Comparison of ENCODE assay signal across 8 cellular contexts in genomic region chr17:40112191-40112590, GRCh38. TPM values are rescaled to one million over a fixed set of nuclear protein-coding genes. Genes with fewer than 3 reads are reported as not detected.
A peak's percentile ranks its signal among the peaks of the same experiment; 100 is the strongest.
DNase-seq lines count a peak whose midpoint lies in the region; ATAC-seq and TF ChIP-seq lines count a peak whose summit lies in the region.

No MANE protein-coding gene starts in this region.

- TF ChIP-seq CTCF in RWPE1 (conservative IDR thresholded peaks at IDR 0.05; ENCODE audit: low read depth) (no peak), progenitor cell of endocrine pancreas (IDR thresholded peaks at IDR 0.05; ENCODE audit: unreplicated experiment) (no peak), GM20000 (IDR thresholded peaks at IDR 0.05; ENCODE audit: extremely low read depth, missing control alignments) (no peak)

- DNase-seq in CD4-positive, alpha-beta memory T cell = no peak
- DNase-seq in RWPE1 (ENCODE audit: low spot score) (no peak), epithelial cell of prostate (ENCODE audit: low read depth, low spot score) (no peak), progenitor cell of endocrine pancreas (ENCODE audit: low spot score, unreplicated experiment) (no peak), T1000 (lab: John Stamatoyannopoulos, UW) (no peak), GM20000 (ENCODE audit: low spot score) (no peak), anterior cingulate cortex (lab: John Stamatoyannopoulos, UW) (no peak)

- intact Hi-C loops in CD4-positive, alpha-beta memory T cell (cut with micrococcal nuclease) = no loop called here

- H3K4me3 ChIP-seq in CD4-positive, alpha-beta memory T cell (ENCODE audit: low read length in 2 of 2) = no peak overlapping the region

- H3K4me1 Mint-ChIP-seq in CD4-positive, alpha-beta memory T cell = peaks cover 51 to 67% (median 61%) of the 10 kb centered on the region in 4 donors
- peaks cover 60% of the 10 kb centered on the region for H3K4me1 Mint-ChIP-seq in progenitor cell of endocrine pancreas (ENCODE audit: low read depth)

- H3K4me3 Mint-ChIP-seq in CD4-positive, alpha-beta memory T cell = peak overlapping the region in 5 of 8 donors; percentile 13 to 88 (median 81)
- no peak overlapping the region for H3K4me3 Mint-ChIP-seq in progenitor cell of endocrine pancreas (ENCODE audit: low read depth)

- H3K27me3 ChIP-seq in CD4-positive, alpha-beta memory T cell (ENCODE audit: insufficient read depth, low read length) = no peaks in the 10 kb centered on the region

- H3K27me3 Mint-ChIP-seq in CD4-positive, alpha-beta memory T cell = no peaks in the 10 kb centered on the region
- peaks cover 9% of the 10 kb centered on the region for H3K27me3 Mint-ChIP-seq in progenitor cell of endocrine pancreas

- H3K9me3 ChIP-seq in CD4-positive, alpha-beta memory T cell (ENCODE audit: control insufficient read depth in 1 of 2, low read length in 2 of 2) = no peaks in the 10 kb centered on the region

- no peaks in the 10 kb centered on the region for H3K36me3 ChIP-seq in CD4-positive, alpha-beta memory T cell (ENCODE audit: insufficient read depth, low read length)

- H3K36me3 Mint-ChIP-seq in CD4-positive, alpha-beta memory T cell = peaks cover 0 to 5% of the 10 kb centered on the region in 2 donors
- no peaks in the 10 kb centered on the region for H3K36me3 Mint-ChIP-seq in progenitor cell of endocrine pancreas (ENCODE audit: insufficient read depth)

- ATAC-seq in HG03354 (IDR thresholded peaks at IDR 0.05; ENCODE audit: poor library complexity, severe bottlenecking, unreplicated experiment) = no peak

- no peaks in the 10 kb centered on the region for H3K9me3 Mint-ChIP-seq in CD4-positive, alpha-beta memory T cell
- no peaks in the 10 kb centered on the region for H3K9me3 Mint-ChIP-seq in progenitor cell of endocrine pancreas (ENCODE audit: low read depth)

- CTCF ChIA-PET in CD4-positive, alpha-beta memory T cell (lab: Charles Lee; ENCODE audit: partially characterized antibody) = interaction anchor here (0.6 to 21.9 kb wide), 42 partner anchors 12 to 211 kb away, joined by 3 to 543 read pairs (median 11); partner anchors contain the start of genes CASC3, CSF3, MED24 and MSL1
- CTCF ChIA-PET in RWPE1 (lab: Yijun Ruan, JAX) = interaction anchor here (0.5 to 2.7 kb wide), 10 partner anchors 12 to 385 kb away, joined by 3 to 11 read pairs (median 3); partner anchors contain the start of genes MED24 and NR1D1

- peak overlapping the region; percentile 69 to 100 (median 98) for H3K27ac Mint-ChIP-seq in CD4-positive, alpha-beta memory T cell
- peak overlapping the region; percentile 85 for H3K27ac Mint-ChIP-seq in progenitor cell of endocrine pancreas

- H3K4me1 ChIP-seq in CD4-positive, alpha-beta memory T cell (ENCODE audit: insufficient read depth, low read length) = peaks cover 70% of the 10 kb centered on the region

- H3K27ac ChIP-seq in CD4-positive, alpha-beta memory T cell (ENCODE audit: low read depth, low read length) = peak overlapping the region; percentile 51
- H3K27ac ChIP-seq in RWPE1 (peak overlapping the region; percentile 91), epithelial cell of prostate (peak overlapping the region; percentile 82)

- POLR2A ChIA-PET in CD4-positive, alpha-beta memory T cell (lab: Charles Lee; ENCODE audit: partially characterized antibody) = interaction anchor here (0.6 to 11.1 kb wide), 20 partner anchors 11 to 404 kb away, joined by 3 to 494 read pairs (median 6); partner anchors contain the start of genes CASC3, MED24, MSL1 and NR1D1
- POLR2A ChIA-PET in RWPE1 (lab: Yijun Ruan, JAX; ENCODE audit: low non-redundant PET) = interaction anchor here (0.8 to 1.0 kb wide), 3 partner anchors 12 to 51 kb away, joined by 3 to 6 read pairs (median 3); partner anchors contain the start of gene NR1D1

RNA-seq across cellular contexts. Expression of gene MSL1, which starts 9.6 kb away (rescaled TPM):
- total RNA-seq in CD4-positive, alpha-beta memory T cell = 100 to 1,000 TPM; 130 to 133 TPM
- 1 to 10 TPM; 6.0 to 8.3 TPM for polyA plus RNA-seq in CD4-positive, alpha-beta memory T cell
- 137 and 143 TPM in 2 replicates for total RNA-seq in progenitor cell of endocrine pancreas

RNA-seq across cellular contexts. Expression of gene NR1D1, which starts 11.8 kb away (rescaled TPM):
- total RNA-seq in CD4-positive, alpha-beta memory T cell = 10 to 100 TPM; 14.8 to 15.1 TPM
- polyA plus RNA-seq in CD4-positive, alpha-beta memory T cell = 10 to 100 TPM in 1 of 2 donors, 1 to 10 TPM in 1; 5.7 to 12.3 TPM
- total RNA-seq in progenitor cell of endocrine pancreas = 2.4 and 2.6 TPM in 2 replicates

RNA-seq across cellular contexts. Expression of gene CASC3, which starts 28.1 kb away (rescaled TPM):
- total RNA-seq in CD4-positive, alpha-beta memory T cell = 100 to 1,000 TPM; 142 to 146 TPM
- polyA plus RNA-seq in CD4-positive, alpha-beta memory T cell = 10 to 100 TPM; 31.1 to 54.2 TPM
- 121 and 122 TPM in 2 replicates for total RNA-seq in progenitor cell of endocrine pancreas

RNA-seq across cellular contexts. Expression of gene THRA, which starts 49.4 kb away (rescaled TPM):
- total RNA-seq in CD4-positive, alpha-beta memory T cell = 10 to 100 TPM; 35.9 to 41.3 TPM
- 10 to 100 TPM in 1 of 2 donors, 1 to 10 TPM in 1; 5.8 to 11.9 TPM for polyA plus RNA-seq in CD4-positive, alpha-beta memory T cell
- 21.3 and 25.0 TPM in 2 replicates for total RNA-seq in progenitor cell of endocrine pancreas

RNA-seq across cellular contexts. Expression of gene MED24, which starts 58.0 kb away (rescaled TPM):
- 10 to 100 TPM; 81.1 to 93.0 TPM for total RNA-seq in CD4-positive, alpha-beta memory T cell
- polyA plus RNA-seq in CD4-positive, alpha-beta memory T cell = 10 to 100 TPM; 34.0 to 46.2 TPM
- total RNA-seq in progenitor cell of endocrine pancreas = 143 and 161 TPM in 2 replicates
